ENCODE assay signal across 10 cellular contexts in genomic region chr5:115096034-115096769, GRCh38.
DNase-seq lines count a peak whose midpoint lies in the region; ATAC-seq lines count a peak whose summit lies in the region.
"Had no signal": no experiment of that assay in that cellular context is flagged by ENCODE, and none has a peak within 500 bp of the region (broad histone marks: within the 10 kb centered on the region; RNA-seq: fewer than 3 reads in every experiment).

No MANE protein-coding gene starts in this region.

- DNase-seq in D341Med (ENCODE audit: low spot score) (peak; percentile 21), M059J (ENCODE audit: low read depth) (peak; percentile 15), amygdala (lab: John Stamatoyannopoulos, UW) (peak in 33 of 56 donors; percentile 3 to 61 (median 22)), islet precursor cell (peak; percentile 78), NCI-H1436 treated with DMSO at 0.1 percent for 48 hours (lab: John Stamatoyannopoulos, UW) (no peak), NCI-H2196 (lab: John Stamatoyannopoulos, UW; ENCODE audit: unreplicated experiment) (no peak)
- DNase-seq: NCI-H2107, PC-3 had no signal

- ATAC-seq in HG03108 (IDR thresholded peaks at IDR 0.05; ENCODE audit: unreplicated experiment): no peak
- ATAC-seq in GM19351 (IDR thresholded peaks at IDR 0.05; ENCODE audit: unreplicated experiment): no peak
- ATAC-seq: PC-3 had no signal

Comparison
In these comparisons a context has a peak if more than half of its experiments do, and no peak if none do; other contexts are left out.
1. DNase-seq: peak in D341Med (single experiment), M059J (single experiment), amygdala (33 of 56) and islet precursor cell (single experiment); none in NCI-H1436 treated with DMSO at 0.1 percent for 48 hours (single experiment) and NCI-H2196 (single experiment).